ENCODE assay signal across 1 cellular context in the genomic region with DNA sequence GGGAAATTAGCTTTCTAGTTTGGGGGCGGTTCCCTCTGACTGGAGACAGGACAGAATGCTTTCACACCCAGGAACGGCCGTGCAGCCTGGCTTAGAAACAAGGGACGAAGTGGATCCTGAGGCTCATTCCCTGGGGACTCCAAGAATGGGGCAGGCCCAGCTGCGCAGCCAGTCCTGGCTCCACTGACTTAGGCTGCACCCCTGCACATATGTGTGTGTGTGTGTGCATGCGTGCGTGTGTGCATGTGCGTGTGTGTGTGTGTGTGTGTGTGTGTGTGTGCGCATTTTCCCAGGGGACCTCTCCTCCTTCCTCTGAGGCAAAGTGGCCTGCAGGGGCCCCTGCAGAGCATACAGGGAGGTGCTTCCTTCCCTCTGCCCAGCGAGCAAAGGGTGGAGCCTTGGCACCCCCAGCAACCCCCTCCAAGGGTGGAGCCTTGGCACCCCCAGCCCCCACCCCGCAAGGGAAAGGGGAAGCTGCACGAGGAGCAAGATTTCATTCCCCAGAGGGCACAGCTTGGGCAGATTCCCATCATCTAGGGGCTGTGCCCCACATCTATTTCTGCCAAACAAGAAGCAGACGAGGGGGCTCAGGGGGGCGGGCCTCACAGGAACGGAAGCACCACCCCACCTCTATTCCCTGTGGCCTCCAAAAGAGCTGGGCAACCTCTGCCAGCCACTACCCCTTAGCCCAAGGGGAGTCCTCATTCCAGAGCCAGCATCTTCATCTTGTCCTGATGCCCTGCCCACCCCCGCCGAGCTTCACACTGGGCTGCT.
TF ChIP-seq lines count a peak whose summit lies in the region.

No MANE protein-coding gene starts in this region.

TF ChIP-seq in HepG2, 621 proteins besides CTCF, POLR2A, EP300 and RAD21 (continued from another document):
- TF ChIP-seq, protein P1, sequence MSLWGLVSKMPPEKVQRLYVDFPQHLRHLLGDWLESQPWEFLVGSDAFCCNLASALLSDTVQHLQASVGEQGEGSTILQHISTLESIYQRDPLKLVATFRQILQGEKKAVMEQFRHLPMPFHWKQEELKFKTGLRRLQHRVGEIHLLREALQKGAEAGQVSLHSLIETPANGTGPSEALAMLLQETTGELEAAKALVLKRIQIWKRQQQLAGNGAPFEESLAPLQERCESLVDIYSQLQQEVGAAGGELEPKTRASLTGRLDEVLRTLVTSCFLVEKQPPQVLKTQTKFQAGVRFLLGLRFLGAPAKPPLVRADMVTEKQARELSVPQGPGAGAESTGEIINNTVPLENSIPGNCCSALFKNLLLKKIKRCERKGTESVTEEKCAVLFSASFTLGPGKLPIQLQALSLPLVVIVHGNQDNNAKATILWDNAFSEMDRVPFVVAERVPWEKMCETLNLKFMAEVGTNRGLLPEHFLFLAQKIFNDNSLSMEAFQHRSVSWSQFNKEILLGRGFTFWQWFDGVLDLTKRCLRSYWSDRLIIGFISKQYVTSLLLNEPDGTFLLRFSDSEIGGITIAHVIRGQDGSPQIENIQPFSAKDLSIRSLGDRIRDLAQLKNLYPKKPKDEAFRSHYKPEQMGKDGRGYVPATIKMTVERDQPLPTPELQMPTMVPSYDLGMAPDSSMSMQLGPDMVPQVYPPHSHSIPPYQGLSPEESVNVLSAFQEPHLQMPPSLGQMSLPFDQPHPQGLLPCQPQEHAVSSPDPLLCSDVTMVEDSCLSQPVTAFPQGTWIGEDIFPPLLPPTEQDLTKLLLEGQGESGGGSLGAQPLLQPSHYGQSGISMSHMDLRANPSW (CRISPR knock-in tag; IDR thresholded peaks at IDR 0.05; ENCODE audit: borderline replicate concordance): no peak
- TF ChIP-seq HNRNPH1 (optimal IDR thresholded peaks at IDR 0.05; ENCODE audit: low read depth, low read length) (no peak), ISX (CRISPR knock-in tag; conservative IDR thresholded peaks at IDR 0.05) (no peak), CBFB (CRISPR knock-in tag; IDR thresholded peaks at IDR 0.05) (no peak), ZNF672 (CRISPR knock-in tag; IDR thresholded peaks at IDR 0.05) (no peak), AHR (CRISPR knock-in tag; IDR thresholded peaks at IDR 0.05) (no peak), KDM3A (CRISPR knock-in tag; IDR thresholded peaks at IDR 0.05; ENCODE audit: low read depth) (no peak), KLF12 (CRISPR knock-in tag; IDR thresholded peaks at IDR 0.05; ENCODE audit: borderline replicate concordance) (no peak), SIX1 (CRISPR knock-in tag; IDR thresholded peaks at IDR 0.05; ENCODE audit: borderline replicate concordance) (no peak), ZNF629 (CRISPR knock-in tag; conservative IDR thresholded peaks at IDR 0.05) (no peak), ZNF207 (IDR thresholded peaks at IDR 0.05; ENCODE audit: borderline replicate concordance) (no peak), HCFC1 (IDR thresholded peaks at IDR 0.05; ENCODE audit: low read depth, low read length) (no peak), KDM2A (CRISPR knock-in tag; IDR thresholded peaks at IDR 0.05; ENCODE audit: borderline replicate concordance, low read depth) (0 out of 2 replicates have a peak, but pooled peaks have one; percentile 12), ZFX (CRISPR knock-in tag; IDR thresholded peaks at IDR 0.05; ENCODE audit: low read depth) (0 out of 2 replicates have a peak, but pooled peaks have one; percentile 15), THAP11 (CRISPR knock-in tag; IDR thresholded peaks at IDR 0.05) (no peak), ZNF619 (CRISPR knock-in tag; IDR thresholded peaks at IDR 0.05) (no peak), DMAP1 (CRISPR knock-in tag; IDR thresholded peaks at IDR 0.05) (no peak), PHF5A (CRISPR knock-in tag; IDR thresholded peaks at IDR 0.05; ENCODE audit: low read depth, unreplicated experiment) (no peak), GATAD1 (CRISPR knock-in tag; IDR thresholded peaks at IDR 0.05) (no peak), ZNF224 (CRISPR knock-in tag; IDR thresholded peaks at IDR 0.05) (no peak), ZNF333 (CRISPR knock-in tag; IDR thresholded peaks at IDR 0.05; ENCODE audit: borderline replicate concordance) (no peak), NR2F2 (IDR thresholded peaks at IDR 0.05; ENCODE audit: borderline replicate concordance, low read depth) (no peak), HNRNPUL1 (IDR thresholded peaks at IDR 0.05; ENCODE audit: low read depth, low read length) (no peak), HNRNPLL (IDR thresholded peaks at IDR 0.05; ENCODE audit: low read depth, low read length, poor library complexity, severe bottlenecking) (peak; percentile 51), KLF11 (CRISPR knock-in tag; IDR thresholded peaks at IDR 0.05) (no peak), ZNF235 (CRISPR knock-in tag; IDR thresholded peaks at IDR 0.05; ENCODE audit: borderline replicate concordance) (no peak), JARID2 (CRISPR knock-in tag; IDR thresholded peaks at IDR 0.05; ENCODE audit: insufficient replicate concordance) (no peak), AKAP8 (CRISPR knock-in tag; IDR thresholded peaks at IDR 0.05) (peak; percentile 73; the same call in 1 of the 2 replicates)
- TF ChIP-seq, protein P2, sequence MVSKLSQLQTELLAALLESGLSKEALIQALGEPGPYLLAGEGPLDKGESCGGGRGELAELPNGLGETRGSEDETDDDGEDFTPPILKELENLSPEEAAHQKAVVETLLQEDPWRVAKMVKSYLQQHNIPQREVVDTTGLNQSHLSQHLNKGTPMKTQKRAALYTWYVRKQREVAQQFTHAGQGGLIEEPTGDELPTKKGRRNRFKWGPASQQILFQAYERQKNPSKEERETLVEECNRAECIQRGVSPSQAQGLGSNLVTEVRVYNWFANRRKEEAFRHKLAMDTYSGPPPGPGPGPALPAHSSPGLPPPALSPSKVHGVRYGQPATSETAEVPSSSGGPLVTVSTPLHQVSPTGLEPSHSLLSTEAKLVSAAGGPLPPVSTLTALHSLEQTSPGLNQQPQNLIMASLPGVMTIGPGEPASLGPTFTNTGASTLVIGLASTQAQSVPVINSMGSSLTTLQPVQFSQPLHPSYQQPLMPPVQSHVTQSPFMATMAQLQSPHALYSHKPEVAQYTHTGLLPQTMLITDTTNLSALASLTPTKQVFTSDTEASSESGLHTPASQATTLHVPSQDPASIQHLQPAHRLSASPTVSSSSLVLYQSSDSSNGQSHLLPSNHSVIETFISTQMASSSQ (IDR thresholded peaks at IDR 0.05; ENCODE audit: low read depth): no peak
- TF ChIP-seq, protein P2 (CRISPR knock-in tag; IDR thresholded peaks at IDR 0.05; ENCODE audit: borderline replicate concordance): no peak
- TF ChIP-seq, protein P3, sequence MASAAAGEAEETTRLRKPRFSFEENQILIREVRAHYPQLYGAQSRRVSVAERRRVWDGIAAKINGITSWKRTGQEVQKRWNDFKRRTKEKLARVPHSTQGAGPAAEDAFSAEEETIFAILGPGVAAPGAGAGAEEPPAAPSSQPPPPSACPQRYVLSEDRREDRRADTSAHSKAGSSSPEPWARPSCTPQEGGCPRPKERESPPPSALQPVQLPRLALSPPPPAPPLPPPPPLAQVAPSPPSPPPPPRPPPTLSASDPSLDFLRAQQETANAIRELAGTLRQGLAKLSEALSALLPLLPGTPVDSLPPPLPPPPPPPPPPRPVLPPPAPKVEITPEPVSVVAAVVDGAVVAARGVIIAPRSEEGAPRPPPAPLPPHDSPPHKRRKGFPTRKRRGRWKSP (CRISPR knock-in tag; IDR thresholded peaks at IDR 0.05): no peak
- TF ChIP-seq, protein P4, sequence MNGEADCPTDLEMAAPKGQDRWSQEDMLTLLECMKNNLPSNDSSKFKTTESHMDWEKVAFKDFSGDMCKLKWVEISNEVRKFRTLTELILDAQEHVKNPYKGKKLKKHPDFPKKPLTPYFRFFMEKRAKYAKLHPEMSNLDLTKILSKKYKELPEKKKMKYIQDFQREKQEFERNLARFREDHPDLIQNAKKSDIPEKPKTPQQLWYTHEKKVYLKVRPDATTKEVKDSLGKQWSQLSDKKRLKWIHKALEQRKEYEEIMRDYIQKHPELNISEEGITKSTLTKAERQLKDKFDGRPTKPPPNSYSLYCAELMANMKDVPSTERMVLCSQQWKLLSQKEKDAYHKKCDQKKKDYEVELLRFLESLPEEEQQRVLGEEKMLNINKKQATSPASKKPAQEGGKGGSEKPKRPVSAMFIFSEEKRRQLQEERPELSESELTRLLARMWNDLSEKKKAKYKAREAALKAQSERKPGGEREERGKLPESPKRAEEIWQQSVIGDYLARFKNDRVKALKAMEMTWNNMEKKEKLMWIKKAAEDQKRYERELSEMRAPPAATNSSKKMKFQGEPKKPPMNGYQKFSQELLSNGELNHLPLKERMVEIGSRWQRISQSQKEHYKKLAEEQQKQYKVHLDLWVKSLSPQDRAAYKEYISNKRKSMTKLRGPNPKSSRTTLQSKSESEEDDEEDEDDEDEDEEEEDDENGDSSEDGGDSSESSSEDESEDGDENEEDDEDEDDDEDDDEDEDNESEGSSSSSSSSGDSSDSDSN (CRISPR knock-in tag; IDR thresholded peaks at IDR 0.05): no peak
- TF ChIP-seq, protein P5, sequence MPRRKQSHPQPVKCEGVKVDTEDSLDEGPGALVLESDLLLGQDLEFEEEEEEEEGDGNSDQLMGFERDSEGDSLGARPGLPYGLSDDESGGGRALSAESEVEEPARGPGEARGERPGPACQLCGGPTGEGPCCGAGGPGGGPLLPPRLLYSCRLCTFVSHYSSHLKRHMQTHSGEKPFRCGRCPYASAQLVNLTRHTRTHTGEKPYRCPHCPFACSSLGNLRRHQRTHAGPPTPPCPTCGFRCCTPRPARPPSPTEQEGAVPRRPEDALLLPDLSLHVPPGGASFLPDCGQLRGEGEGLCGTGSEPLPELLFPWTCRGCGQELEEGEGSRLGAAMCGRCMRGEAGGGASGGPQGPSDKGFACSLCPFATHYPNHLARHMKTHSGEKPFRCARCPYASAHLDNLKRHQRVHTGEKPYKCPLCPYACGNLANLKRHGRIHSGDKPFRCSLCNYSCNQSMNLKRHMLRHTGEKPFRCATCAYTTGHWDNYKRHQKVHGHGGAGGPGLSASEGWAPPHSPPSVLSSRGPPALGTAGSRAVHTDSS (CRISPR knock-in tag; conservative IDR thresholded peaks at IDR 0.05): no peak
